ENCODE assay signal across 19 cellular contexts in genomic region chr7:33742521-33742920, GRCh38.
"Had no signal": no experiment of that assay in that cellular context is flagged by ENCODE, and none has a peak within 500 bp of the region (broad histone marks: within the 10 kb centered on the region; RNA-seq: fewer than 3 reads in every experiment).

No MANE protein-coding gene starts in this region.

- DNase-seq: activated B cell treated with CpG ODN at 0.5 μM for 24 hours; activated CD4-positive, alpha-beta T cell treated with anti-CD3 and anti-CD28 coated beads for 48 hours; activated CD8-positive, alpha-beta memory T cell treated with anti-CD3 and anti-CD28 coated beads, Interleukin-2, amount 50 U/mL, for 4 hours; activated CD8-positive, alpha-beta T cell treated with anti-CD3 and anti-CD28 coated beads, Interleukin-2, amount 10 ng/mL, durations not matched to agents 7 days and 5 days; activated gamma-delta T cell; activated T-cell treated with anti-CD3 and anti-CD28 coated beads, Interleukin-2, amount 50 U/mL, for 72 hours; amniotic stem cell; effector CD8-positive, alpha-beta T cell; islet precursor cell; retina; small intestine; stimulated activated CD4-positive, alpha-beta T cell treated with anti-CD3 and anti-CD28 coated beads, Interleukin-4, amount 100 ng/mL, for 24 hours; stimulated activated naive CD4-positive, alpha-beta T cell treated with Interleukin-2 at 50 U/mL for 16 hours; substantia nigra; SW 1271 had no signal

- H3K27ac Mint-ChIP-seq: activated B cell treated with CpG ODN at 0.5 μM for 24 hours; activated CD8-positive, alpha-beta T cell treated with anti-CD3 and anti-CD28 coated beads, Interleukin-2, amount 10 ng/mL, durations not matched to agents 7 days and 5 days; activated naive CD4-positive, alpha-beta T cell treated with anti-CD3 and anti-CD28 coated beads, Interleukin-2, amount 50 U/mL, for 72 hours; activated T-cell treated with anti-CD3 and anti-CD28 coated beads, Interleukin-2, amount 50 U/mL, for 72 hours had no signal

- H3K36me3 Mint-ChIP-seq: activated naive CD4-positive, alpha-beta T cell treated with anti-CD3 and anti-CD28 coated beads, Interleukin-2, amount 50 U/mL, for 72 hours had no signal

- H3K4me1 ChIP-seq: parathyroid adenoma had no signal

- H3K27me3 Mint-ChIP-seq: activated B cell treated with CpG ODN at 0.5 μM for 24 hours had no signal

- H3K27ac ChIP-seq: parathyroid adenoma had no signal

- H3K79me2 ChIP-seq: parathyroid adenoma had no signal

- H3K9ac ChIP-seq: parathyroid adenoma had no signal

- H2AFZ ChIP-seq: parathyroid adenoma had no signal

- H3K4me3 Mint-ChIP-seq: activated B cell treated with CpG ODN at 0.5 μM for 24 hours; activated CD8-positive, alpha-beta T cell treated with anti-CD3 and anti-CD28 coated beads, Interleukin-2, amount 10 ng/mL, durations not matched to agents 7 days and 5 days; activated T-cell treated with anti-CD3 and anti-CD28 coated beads, Interleukin-2, amount 50 U/mL, for 72 hours had no signal

- FAIRE-seq: frontal cortex, small intestine, TTC549 had no signal

- ATAC-seq: activated CD8-positive, alpha-beta T cell treated with anti-CD3 and anti-CD28 coated beads, Interleukin-2, amount 10 ng/mL, durations not matched to agents 7 days and 5 days; activated naive CD4-positive, alpha-beta T cell treated with anti-CD3 and anti-CD28 coated beads, Interleukin-2, amount 50 U/mL, for 72 hours; activated T-cell treated with anti-CD3 and anti-CD28 coated beads, Interleukin-2, amount 50 U/mL, for 72 hours had no signal

- H3K4me1 Mint-ChIP-seq: activated B cell treated with CpG ODN at 0.5 μM for 24 hours had no signal
